In genomic region chr7:158829021-158829341, GRCh38 we compare ENCODE assay signal across 1 cellular context.
TF ChIP-seq lines count a peak whose summit lies in the region.

No MANE protein-coding gene starts in this region.

TF ChIP-seq in HepG2, 621 proteins besides CTCF, POLR2A, EP300 and RAD21 (continued from another document):
- TF ChIP-seq NFAT5 (CRISPR knock-in tag; IDR thresholded peaks at IDR 0.05), result peak; percentile 15; the same call in 1 of the 2 replicates
- TF ChIP-seq CBX1 (IDR thresholded peaks at IDR 0.05; ENCODE audit: low read depth), result peak; percentile 24
- TF ChIP-seq MLXIP (CRISPR knock-in tag; IDR thresholded peaks at IDR 0.05; ENCODE audit: borderline replicate concordance), result no peak
- 0 out of 2 replicates have a peak, but pooled peaks have one; percentile 8 for TF ChIP-seq BRD4 (CRISPR knock-in tag; IDR thresholded peaks at IDR 0.05)
- 0 out of 2 replicates have a peak, but pooled peaks have one; percentile 6 for TF ChIP-seq ZNF790 (CRISPR knock-in tag; IDR thresholded peaks at IDR 0.05; ENCODE audit: borderline replicate concordance)
- peak; percentile 41 for TF ChIP-seq HNRNPLL (IDR thresholded peaks at IDR 0.05; ENCODE audit: low read depth, low read length, poor library complexity, severe bottlenecking)
- 0 out of 2 replicates have a peak, but pooled peaks have one; percentile 4 for TF ChIP-seq ZNF235 (CRISPR knock-in tag; IDR thresholded peaks at IDR 0.05; ENCODE audit: borderline replicate concordance)
- TF ChIP-seq ASH2L (IDR thresholded peaks at IDR 0.05; ENCODE audit: insufficient read length, low read depth, low read length), result peak; percentile 1
- TF ChIP-seq ZNF431 (CRISPR knock-in tag; IDR thresholded peaks at IDR 0.05; ENCODE audit: borderline replicate concordance, low read depth), result 0 out of 2 replicates have a peak, but pooled peaks have one; percentile 10
- peak; percentile 60; the same call in 1 of the 2 replicates for TF ChIP-seq HES4 (CRISPR knock-in tag; IDR thresholded peaks at IDR 0.05; ENCODE audit: borderline replicate concordance)
- no peak for TF ChIP-seq ZNF687 (CRISPR knock-in tag; IDR thresholded peaks at IDR 0.05)
- TF ChIP-seq CEBPZ (IDR thresholded peaks at IDR 0.05; ENCODE audit: low read length), result no peak
- no peak for TF ChIP-seq ZNF772 (CRISPR knock-in tag; IDR thresholded peaks at IDR 0.05)
- TF ChIP-seq ZBTB14 (CRISPR knock-in tag; IDR thresholded peaks at IDR 0.05), result peak; percentile 42; the same call in 1 of the 2 replicates
- TF ChIP-seq ZFP36 (IDR thresholded peaks at IDR 0.05; ENCODE audit: borderline replicate concordance, low read depth, low read length, partially characterized antibody), result no peak
- 0 out of 2 replicates have a peak, but pooled peaks have one; percentile 24 for TF ChIP-seq MXD1 (CRISPR knock-in tag; IDR thresholded peaks at IDR 0.05)
- peak; percentile 53; the same call in 1 of the 2 replicates for TF ChIP-seq ZBTB7A (CRISPR knock-in tag; IDR thresholded peaks at IDR 0.05)
- TF ChIP-seq UBTF (CRISPR knock-in tag; IDR thresholded peaks at IDR 0.05), result peak; percentile 2; the same call in 1 of the 2 replicates
TF ChIP-seq in HepG2: peak in this region for 17.
